In genomic region chr4:138919094-138919936, GRCh38 we compare ENCODE assay signal across 1 cellular context.
TF ChIP-seq lines count a peak whose summit lies in the region.

No MANE protein-coding gene starts in this region.

TF ChIP-seq in K562, 482 proteins besides CTCF, POLR2A, EP300 and RAD21 (continued from another document):
- TF ChIP-seq ZBED1 (IDR thresholded peaks at IDR 0.05) (no peak), MCM3 (IDR thresholded peaks at IDR 0.05) (no peak), SIN3A (IDR thresholded peaks at IDR 0.05; ENCODE audit: borderline replicate concordance in 2 of 2, control insufficient read depth in 1 of 2, low read depth in 2 of 2, low read length in 2 of 2) (no peak), ATF4 (CRISPR knock-in tag; IDR thresholded peaks at IDR 0.05) (no peak), ZBTB34 (CRISPR knock-in tag; IDR thresholded peaks at IDR 0.05) (no peak), RBM15 (IDR thresholded peaks at IDR 0.05; ENCODE audit: insufficient read depth, low read length) (no peak)
